20 cellular contexts compared by ENCODE assay signal in genomic region chr19:52566588-52566987, GRCh38. TPM values are rescaled to one million over a fixed set of nuclear protein-coding genes. Genes with fewer than 3 reads are reported as not detected.
DNase-seq lines count a peak whose midpoint lies in the region; ATAC-seq, FAIRE-seq and TF ChIP-seq lines count a peak whose summit lies in the region.
"Had no signal": no experiment of that assay in that cellular context is flagged by ENCODE, and none has a peak within 500 bp of the region (broad histone marks: within the 10 kb centered on the region; RNA-seq: fewer than 3 reads in every experiment).

No MANE protein-coding gene starts in this region.

- H2AFZ ChIP-seq in endothelial cell of umbilical vein (ENCODE audit: low read depth, low read length), result no peak overlapping the region
- H2AFZ ChIP-seq: GM23338 had no signal

- POLR2A ChIA-PET in endothelial cell of umbilical vein (lab: Charles Lee), result no interaction called here

- H3K9me1 ChIP-seq in endothelial cell of umbilical vein (replicated peaks; ENCODE audit: control insufficient read depth, extremely low read depth, insufficient read depth, low read length), result no peaks in the 10 kb centered on the region

- H3K4me2 ChIP-seq in endothelial cell of umbilical vein (ENCODE audit: insufficient read depth, low read length), result no peak overlapping the region
- H3K4me2 ChIP-seq: GM23338, KMS-11 had no signal

- H3K4me1 ChIP-seq in endothelial cell of umbilical vein (ENCODE audit: control insufficient read depth, extremely low read depth, insufficient read depth, low read length), result no peaks in the 10 kb centered on the region
- H3K4me1 ChIP-seq in effector memory CD4-positive, alpha-beta T cell (ENCODE audit: control insufficient read depth, insufficient read depth, low read length, poor library complexity, severe bottlenecking), result peaks cover 5% of the 10 kb centered on the region

- H3K79me2 ChIP-seq in endothelial cell of umbilical vein (ENCODE audit: control insufficient read depth, insufficient read depth, low read length), result peaks cover 6% of the 10 kb centered on the region

- DNase-seq in H4 (ENCODE audit: low spot score) (peak; percentile 72), NCI-H460 (ENCODE audit: extremely low read depth, low read depth) (peak; percentile 8), endothelial cell of umbilical vein (ENCODE audit: low read depth, low spot score) (peak; percentile 18), non-pigmented ciliary epithelial cell (ENCODE audit: low read depth) (peak; percentile 34), NCI-H524 (lab: John Stamatoyannopoulos, UW) (no peak), retina (no peak)
- DNase-seq in effector memory CD4-positive, alpha-beta T cell, result no peak
- DNase-seq: activated gamma-delta T cell treated with Interleukin-2 at 50 U/mL for 16 hours; dorsolateral prefrontal cortex; midbrain; NCI-H146; NCI-H524 treated with DMSO at 0.1 percent for 48 hours; nucleus accumbens; stimulated activated naive CD4-positive, alpha-beta T cell treated with Interleukin-2 at 50 U/mL for 16 hours had no signal

- dilution Hi-C loops in endothelial cell of umbilical vein (cut with MboI; ENCODE audit: extremely low pct_ligation_motif_present, low sequenced_read_pairs), result no loop called here

- H3K27ac ChIP-seq in endothelial cell of umbilical vein (ENCODE audit: insufficient read depth, low read depth, low read length), result no peak overlapping the region
- no peak overlapping the region for H3K27ac ChIP-seq in effector memory CD4-positive, alpha-beta T cell (ENCODE audit: insufficient read depth, low read length, poor library complexity, severe bottlenecking)
- H3K27ac ChIP-seq: C4-2B, dorsolateral prefrontal cortex, KMS-11 had no signal

- no peak for TF ChIP-seq POLR2A in endothelial cell of umbilical vein (IDR thresholded peaks at IDR 0.05; ENCODE audit: low read depth, low read length)

- H3K27me3 ChIP-seq in endothelial cell of umbilical vein (ENCODE audit: control insufficient read depth in 2 of 2, insufficient read depth in 2 of 2, low read length in 2 of 2), result no peaks in the 10 kb centered on the region
- no peaks in the 10 kb centered on the region for H3K27me3 ChIP-seq in effector memory CD4-positive, alpha-beta T cell (replicated peaks; ENCODE audit: control insufficient read depth, insufficient read depth, low read length, poor library complexity, severe bottlenecking)
- H3K27me3 ChIP-seq: dorsolateral prefrontal cortex had no signal

- BruUV-seq in endothelial cell of umbilical vein (replicated peaks; lab: Mats Ljungman, UMichigan), result no TSS peak

- H3K36me3 ChIP-seq in endothelial cell of umbilical vein (ENCODE audit: control insufficient read depth in 2 of 2, extremely low read depth in 1 of 2, insufficient read depth in 2 of 2, low read length in 2 of 2), result peaks cover 0 to 1% of the 10 kb centered on the region in 2 experiments
- H3K36me3 ChIP-seq in effector memory CD4-positive, alpha-beta T cell (ENCODE audit: control insufficient read depth, insufficient read depth, low read length), result peaks cover 16% of the 10 kb centered on the region

- no peak for ATAC-seq in HG02981 (IDR thresholded peaks at IDR 0.05; ENCODE audit: unreplicated experiment)

- FAIRE-seq in endothelial cell of umbilical vein (lab: Jason Lieb, UNC), result no peak
- FAIRE-seq: islet of Langerhans, urothelium cell line had no signal

- no peak for TF ChIP-seq CTCF in endothelial cell of umbilical vein (IDR thresholded peaks at IDR 0.05; ENCODE audit: extremely low read depth in 1 of 2, insufficient read depth in 1 of 2, low read depth in 1 of 2, low read length in 2 of 2)

- CTCF ChIA-PET in endothelial cell of umbilical vein (lab: Charles Lee), result interaction anchor here (1.0 kb wide), 1 partner anchor 197 kb away, joined by 3 read pairs; the partner anchor contains the start of gene ZNF880

- no peaks in the 10 kb centered on the region for H4K20me1 ChIP-seq in endothelial cell of umbilical vein (replicated peaks; ENCODE audit: control insufficient read depth, extremely low read depth, insufficient read depth, low read length)

- no peaks in the 10 kb centered on the region for H3K9me3 ChIP-seq in endothelial cell of umbilical vein (replicated peaks; ENCODE audit: control insufficient read depth, insufficient read depth, low read length)
- peaks cover 29% of the 10 kb centered on the region for H3K9me3 ChIP-seq in effector memory CD4-positive, alpha-beta T cell (ENCODE audit: control insufficient read depth, low read length)

- H3K9ac ChIP-seq in endothelial cell of umbilical vein (replicated peaks; ENCODE audit: extremely low read depth, insufficient read depth, low read length), result no peak overlapping the region
- H3K9ac ChIP-seq: KMS-11 had no signal

- H3K4me3 ChIP-seq in endothelial cell of umbilical vein (replicated peaks in 1 of 3; ENCODE audit: insufficient read depth in 1 of 3, low read depth in 1 of 3, low read length in 3 of 3), result no peak overlapping the region
- no peak overlapping the region for H3K4me3 ChIP-seq in effector memory CD4-positive, alpha-beta T cell (ENCODE audit: insufficient read depth, low read depth, low read length, poor library complexity, severe bottlenecking)
- H3K4me3 ChIP-seq: dorsolateral prefrontal cortex, GM23338 had no signal

- intact Hi-C loops in endothelial cell of umbilical vein (cut with micrococcal nuclease), result no loop called here

TF ChIP-seq in endothelial cell of umbilical vein, 7 proteins besides CTCF, POLR2A, EP300 and RAD21:
- TF ChIP-seq EZH2 (IDR thresholded peaks at IDR 0.05; ENCODE audit: borderline replicate concordance, low read depth, low read length, severe bottlenecking), result no peak
- peak; percentile 17 for TF ChIP-seq JUN (IDR thresholded peaks at IDR 0.05; ENCODE audit: borderline replicate concordance, insufficient read depth, insufficient read length, low read depth)
- TF ChIP-seq FOS (IDR thresholded peaks at IDR 0.05; ENCODE audit: borderline replicate concordance, insufficient read depth, low read length), result no peak

RNA-seq across cellular contexts. Expression of gene ZNF701, which starts 3.5 kb away (rescaled TPM):
- 5.4 and 6.8 TPM in 2 replicates for total RNA-seq in H4 (2014; rRNA removed; shearing (Covaris generic))
- total RNA-seq in NCI-H460 (2014; rRNA removed; shearing (Covaris generic)), result 10.5 and 11.3 TPM in 2 replicates
- polyA plus RNA-seq in NCI-H460 (2014; cell fraction: nucleus; rRNA removed), result 2.1 and 5.9 TPM in 2 replicates
- total RNA-seq in endothelial cell of umbilical vein, result 12.1 and 12.3 TPM in 2 replicates
- polyA plus RNA-seq in endothelial cell of umbilical vein, result 4.4 and 4.7 TPM in 2 replicates
- 3.4 and 4.7 TPM in 2 replicates for polyA plus RNA-seq in endothelial cell of umbilical vein (2011; cell fraction: cytosol; rRNA removed)
- polyA plus RNA-seq in endothelial cell of umbilical vein (2011; cell fraction: nucleus; rRNA removed), result 10.7 and 13.4 TPM in 2 replicates
- 5.7 and 6.4 TPM in 2 replicates for polyA plus RNA-seq in endothelial cell of umbilical vein (2012)
- polyA minus RNA-seq in endothelial cell of umbilical vein, result 14.7 and 17.4 TPM in 2 replicates
- polyA minus RNA-seq in endothelial cell of umbilical vein (2011; cell fraction: cytosol; rRNA and poly(A)+ RNA removed), result 3.9 TPM
- polyA minus RNA-seq in endothelial cell of umbilical vein (2011; cell fraction: nucleus; rRNA and poly(A)+ RNA removed), result 9.2 and 17.5 TPM in 2 replicates

RNA-seq across cellular contexts. Expression of gene ZNF808, which starts 39.1 kb away (rescaled TPM):
- total RNA-seq in H4 (2014; rRNA removed; shearing (Covaris generic)), result 9.1 and 11.6 TPM in 2 replicates
- total RNA-seq in NCI-H460 (2014; rRNA removed; shearing (Covaris generic)), result 11.6 and 11.7 TPM in 2 replicates
- 5.3 and 6.6 TPM in 2 replicates for polyA plus RNA-seq in NCI-H460 (2014; cell fraction: nucleus; rRNA removed)
- total RNA-seq in endothelial cell of umbilical vein, result 13.6 and 15.2 TPM in 2 replicates
- 1.8 and 1.9 TPM in 2 replicates for polyA plus RNA-seq in endothelial cell of umbilical vein
- polyA plus RNA-seq in endothelial cell of umbilical vein (2011; cell fraction: cytosol; rRNA removed), result 2.7 and 2.8 TPM in 2 replicates
- 7.8 and 11.9 TPM in 2 replicates for polyA plus RNA-seq in endothelial cell of umbilical vein (2011; cell fraction: nucleus; rRNA removed)
- 2.4 and 2.9 TPM in 2 replicates for polyA plus RNA-seq in endothelial cell of umbilical vein (2012)
- 11.8 and 14.5 TPM in 2 replicates for polyA minus RNA-seq in endothelial cell of umbilical vein
- 5.3 TPM for polyA minus RNA-seq in endothelial cell of umbilical vein (2011; cell fraction: cytosol; rRNA and poly(A)+ RNA removed)
- polyA minus RNA-seq in endothelial cell of umbilical vein (2011; cell fraction: nucleus; rRNA and poly(A)+ RNA removed), result 10.5 and 18.7 TPM in 2 replicates

Comparison
In these comparisons a context has a peak if more than half of its experiments do, and no peak if none do; other contexts are left out.
1. DNase-seq: peak in H4 (single experiment), NCI-H460 (single experiment), endothelial cell of umbilical vein (single experiment) and non-pigmented ciliary epithelial cell (single experiment); none in NCI-H524 (0 of 2), effector memory CD4-positive, alpha-beta T cell (0 of 3) and retina (single experiment).